In the genomic region with DNA sequence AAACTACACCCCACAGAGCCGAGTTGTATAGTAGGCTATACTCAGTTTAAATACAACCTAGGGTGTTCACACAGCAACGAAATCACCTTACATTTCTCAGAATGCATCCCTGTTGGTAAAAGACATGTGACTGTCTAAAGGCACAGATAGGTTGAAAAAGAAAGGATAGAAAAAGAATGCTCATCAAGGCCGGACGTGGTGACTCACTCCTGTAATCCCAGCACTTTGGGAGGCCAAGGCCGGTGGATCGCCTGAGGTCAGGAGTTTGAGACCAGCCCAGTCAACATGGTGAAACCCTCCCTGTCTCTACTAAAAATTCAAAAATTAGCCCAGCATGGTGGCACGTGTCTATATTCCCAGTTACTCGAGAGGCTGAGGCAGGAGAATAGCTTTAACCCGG, we compare ENCODE assay signal across 1 cellular context.
A peak's percentile ranks its signal among the peaks of the same experiment; 100 is the strongest.
TF ChIP-seq lines count a peak whose summit lies in the region.

No MANE protein-coding gene starts in this region.

TF ChIP-seq in HepG2, 621 proteins besides CTCF, POLR2A, EP300 and RAD21:
- TF ChIP-seq ZNF570 (CRISPR knock-in tag; IDR thresholded peaks at IDR 0.05; ENCODE audit: borderline replicate concordance) (no peak), FOSL2 (CRISPR knock-in tag; IDR thresholded peaks at IDR 0.05) (peak; percentile 77)
